8 cellular contexts compared by ENCODE assay signal in the genomic region with DNA sequence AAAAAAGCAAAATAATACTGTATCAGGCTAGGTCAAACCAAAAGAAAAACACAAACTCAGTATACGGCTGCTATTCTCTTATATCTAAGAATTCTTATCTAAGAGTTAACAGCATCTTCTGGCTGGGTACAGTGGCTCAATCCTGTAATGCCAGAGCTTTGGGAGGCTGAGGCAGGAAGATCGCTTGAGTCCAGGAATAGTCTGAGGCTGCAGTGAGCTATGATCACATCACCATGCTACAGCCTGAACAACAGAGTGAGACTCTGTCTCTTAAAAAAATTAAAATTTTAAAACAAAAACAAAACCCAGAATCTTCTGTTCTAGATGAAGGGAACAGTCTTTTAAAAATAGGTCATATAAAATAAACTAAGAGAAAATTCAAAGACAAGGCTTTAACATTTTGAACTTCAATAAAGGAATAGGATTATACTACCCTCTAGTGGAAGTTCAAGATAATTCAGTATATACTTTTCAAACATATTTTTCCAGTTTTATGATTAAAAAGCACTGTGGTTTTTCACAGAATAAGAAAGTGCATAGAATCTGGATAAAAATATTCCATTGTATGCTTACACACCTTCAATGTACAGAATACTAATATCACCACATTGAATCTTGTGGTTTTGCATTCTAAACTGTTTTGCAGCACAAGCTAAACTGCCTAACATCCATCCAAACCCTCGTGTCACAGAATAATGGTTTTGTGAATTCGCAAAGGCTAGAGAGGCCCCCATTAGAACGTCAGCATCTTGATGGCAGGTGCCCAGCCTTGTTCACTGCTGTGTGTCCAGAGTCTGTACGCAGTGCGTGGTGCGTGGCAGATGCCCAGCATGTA. TPM values are rescaled to one million over a fixed set of nuclear protein-coding genes. Genes with fewer than 3 reads are reported as not detected.
DNase-seq lines count a peak whose midpoint lies in the region; ATAC-seq and TF ChIP-seq lines count a peak whose summit lies in the region.

No MANE protein-coding gene starts in this region.

- H3K4me1 ChIP-seq in HCT116 (ENCODE audit: control insufficient read depth in 1 of 2, insufficient read depth in 2 of 2, low read length in 2 of 2) (no peaks in the 10 kb centered on the region), RWPE2 (ENCODE audit: insufficient read depth, poor library complexity, severe bottlenecking) (peaks cover 25% of the 10 kb centered on the region)

- no peak for TF ChIP-seq POLR2A in HCT116 (IDR thresholded peaks at IDR 0.05; ENCODE audit: borderline replicate concordance, extremely low read depth, insufficient read depth, insufficient read length)

- BruUV-seq in HCT116 (replicated peaks; lab: Mats Ljungman, UMichigan): no TSS peak

- no peak overlapping the region for H3K9ac ChIP-seq in HCT116 (ENCODE audit: low read length)

- intact Hi-C loops in HCT116 (cut with micrococcal nuclease): loop anchor here (1.0 to 10.0 kb wide), 4 partner anchors 132 to 1499 kb away; no protein-coding TSS in a partner anchor

- no peak overlapping the region for H3K4me3 ChIP-seq in AG04449 (ENCODE audit: low read depth, low read length)
- no peak overlapping the region for H3K4me3 ChIP-seq in HCT116 (replicated peaks in 1 of 2; ENCODE audit: low read depth in 1 of 2, low read length in 2 of 2)
- H3K4me3 ChIP-seq in RWPE2 (ENCODE audit: severe bottlenecking): no peak overlapping the region
- H3K4me3 ChIP-seq in fibroblast of mammary gland (ENCODE audit: control insufficient read depth, low read depth, low read length): no peak overlapping the region

- H3K27ac ChIP-seq in HCT116 (ENCODE audit: low read depth, low read length): no peak overlapping the region
- H3K27ac ChIP-seq in RWPE2 (ENCODE audit: poor library complexity, severe bottlenecking): no peak overlapping the region

- ATAC-seq in HCT116: peak; percentile 49; the same call in 1 of the 2 replicates
- ATAC-seq in RWPE2 (ENCODE audit: low read depth): no peak
- ATAC-seq in GM21717 (IDR thresholded peaks at IDR 0.05; ENCODE audit: unreplicated experiment): no peak

- peak; percentile 64 for TF ChIP-seq RAD21 in HCT116 (IDR thresholded peaks at IDR 0.05; ENCODE audit: low read depth)

- POLR2A ChIA-PET in AG04449 (lab: Yijun Ruan, JAX) (no interaction called here), HCT116 (lab: Charles Lee) (no interaction called here)

- H3K9me3 ChIP-seq in HCT116 (ENCODE audit: control insufficient read depth in 1 of 2, insufficient read depth in 1 of 2, low read depth in 1 of 2, low read length in 2 of 2) (no peaks in the 10 kb centered on the region), RWPE2 (ENCODE audit: severe bottlenecking) (peaks cover 2% of the 10 kb centered on the region)

- H3K79me2 ChIP-seq in HCT116 (ENCODE audit: insufficient read depth, low read length): no peaks in the 10 kb centered on the region

- CTCF ChIA-PET in AG04449 (lab: Yijun Ruan, JAX) (interaction anchor here (0.7 to 7.4 kb wide), 29 partner anchors 8 to 1554 kb away, joined by 3 to 55 read pairs (median 4); no protein-coding TSS in a partner anchor), HCT116 (lab: Charles Lee) (interaction anchor here (1.0 to 1.9 kb wide), 5 partner anchors 9 to 1579 kb away, joined by 3 to 8 read pairs (median 4); no protein-coding TSS in a partner anchor)

- H3K4me2 ChIP-seq in HCT116 (ENCODE audit: low read length): no peak overlapping the region

- DNase-seq in AG04449 (ENCODE audit: low read depth, low spot score) (no peak), HCT116 (ENCODE audit: low read depth, low spot score) (no peak), RWPE2 (ENCODE audit: low spot score) (no peak), fibroblast of mammary gland (ENCODE audit: low read depth) (peak; percentile 47), retina (peak; percentile 45), 8988T (no peak)
- no peak for DNase-seq in activated effector memory CD4-positive, alpha-beta T cell treated with anti-CD3 and anti-CD28 coated beads, Interleukin-2, amount 50 U/mL, for 16 hours

- RAD21 ChIA-PET in HCT116 (lab: Charles Lee; ENCODE audit: low non-redundant PET in 1 of 2, low total read pairs in 2 of 2, uncharacterized antibody in 2 of 2, unreplicated experiment in 2 of 2): no interaction called here

- no peaks in the 10 kb centered on the region for H4K20me1 ChIP-seq in HCT116 (ENCODE audit: insufficient read depth)

- H2AFZ ChIP-seq in HCT116 (ENCODE audit: low read depth, low read length, poor library complexity, severe bottlenecking): no peak overlapping the region

- H3K9me2 ChIP-seq in HCT116 (ENCODE audit: insufficient read depth): no peaks in the 10 kb centered on the region

- H3K36me3 ChIP-seq in HCT116 (ENCODE audit: control insufficient read depth in 1 of 2, insufficient read depth in 2 of 2, low read length in 2 of 2) (no peaks in the 10 kb centered on the region), RWPE2 (ENCODE audit: low read depth) (0 out of 2 replicates have a peak, but pooled peaks cover 3% of the 10 kb centered on the region)

- H3K27me3 ChIP-seq in HCT116 (ENCODE audit: insufficient read depth, low read length): no peaks in the 10 kb centered on the region
- no peaks in the 10 kb centered on the region for H3K27me3 ChIP-seq in RWPE2 (ENCODE audit: insufficient read depth, poor library complexity, severe bottlenecking)

- TF ChIP-seq CTCF in AG04449 (IDR thresholded peaks at IDR 0.05; ENCODE audit: insufficient read depth, low read length, missing control alignments): peak; percentile 11
- peak in 2 of 3 experiments; percentile 43 to 66; a peak in 3 of 6 replicates for TF ChIP-seq CTCF in HCT116 (IDR thresholded peaks at IDR 0.05 in 2 of 3, conservative IDR thresholded peaks at IDR 0.05 in 1 of 3; ENCODE audit: borderline replicate concordance in 1 of 3, insufficient read depth in 1 of 3, low read depth in 2 of 3, low read length in 2 of 3)
- peak; percentile 85 for TF ChIP-seq CTCF in RWPE2 (IDR thresholded peaks at IDR 0.05; ENCODE audit: poor library complexity, severe bottlenecking)
- TF ChIP-seq CTCF in fibroblast of mammary gland (conservative IDR thresholded peaks at IDR 0.05; ENCODE audit: control insufficient read depth, insufficient read depth, low read depth, low read length): peak; percentile 51

TF ChIP-seq in HCT116, 20 proteins besides CTCF, POLR2A, EP300 and RAD21:
- TF ChIP-seq SP1 (IDR thresholded peaks at IDR 0.05; ENCODE audit: low read depth) (no peak), YY1 (IDR thresholded peaks at IDR 0.05; ENCODE audit: extremely low read depth, insufficient replicate concordance, low read depth, low read length) (no peak), ZNF274 (IDR thresholded peaks at IDR 0.05; ENCODE audit: low read depth, low read length) (no peak), POLR2AphosphoS5 (IDR thresholded peaks at IDR 0.05; ENCODE audit: low read depth, low read length) (no peak), SRF (IDR thresholded peaks at IDR 0.05; ENCODE audit: low read depth) (no peak), JUND (IDR thresholded peaks at IDR 0.05) (no peak), TCF7L2 (IDR thresholded peaks at IDR 0.05; ENCODE audit: borderline replicate concordance, extremely low read depth, insufficient read depth, insufficient read length) (no peak), ELF1 (IDR thresholded peaks at IDR 0.05; ENCODE audit: borderline replicate concordance, low read depth) (no peak), CEBPB (IDR thresholded peaks at IDR 0.05; ENCODE audit: low read depth) (no peak), CBX3 (IDR thresholded peaks at IDR 0.05; ENCODE audit: low read depth) (no peak), SIN3A (IDR thresholded peaks at IDR 0.05; ENCODE audit: low read depth) (no peak), EZH2 (IDR thresholded peaks at IDR 0.05) (no peak), ZFX (IDR thresholded peaks at IDR 0.05) (no peak)
- TF ChIP-seq, protein P1, sequence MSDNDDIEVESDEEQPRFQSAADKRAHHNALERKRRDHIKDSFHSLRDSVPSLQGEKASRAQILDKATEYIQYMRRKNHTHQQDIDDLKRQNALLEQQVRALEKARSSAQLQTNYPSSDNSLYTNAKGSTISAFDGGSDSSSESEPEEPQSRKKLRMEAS (IDR thresholded peaks at IDR 0.05): no peak
- TF ChIP-seq, protein P2, sequence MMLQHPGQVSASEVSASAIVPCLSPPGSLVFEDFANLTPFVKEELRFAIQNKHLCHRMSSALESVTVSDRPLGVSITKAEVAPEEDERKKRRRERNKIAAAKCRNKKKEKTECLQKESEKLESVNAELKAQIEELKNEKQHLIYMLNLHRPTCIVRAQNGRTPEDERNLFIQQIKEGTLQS (IDR thresholded peaks at IDR 0.05): no peak
- TF ChIP-seq, protein P3, sequence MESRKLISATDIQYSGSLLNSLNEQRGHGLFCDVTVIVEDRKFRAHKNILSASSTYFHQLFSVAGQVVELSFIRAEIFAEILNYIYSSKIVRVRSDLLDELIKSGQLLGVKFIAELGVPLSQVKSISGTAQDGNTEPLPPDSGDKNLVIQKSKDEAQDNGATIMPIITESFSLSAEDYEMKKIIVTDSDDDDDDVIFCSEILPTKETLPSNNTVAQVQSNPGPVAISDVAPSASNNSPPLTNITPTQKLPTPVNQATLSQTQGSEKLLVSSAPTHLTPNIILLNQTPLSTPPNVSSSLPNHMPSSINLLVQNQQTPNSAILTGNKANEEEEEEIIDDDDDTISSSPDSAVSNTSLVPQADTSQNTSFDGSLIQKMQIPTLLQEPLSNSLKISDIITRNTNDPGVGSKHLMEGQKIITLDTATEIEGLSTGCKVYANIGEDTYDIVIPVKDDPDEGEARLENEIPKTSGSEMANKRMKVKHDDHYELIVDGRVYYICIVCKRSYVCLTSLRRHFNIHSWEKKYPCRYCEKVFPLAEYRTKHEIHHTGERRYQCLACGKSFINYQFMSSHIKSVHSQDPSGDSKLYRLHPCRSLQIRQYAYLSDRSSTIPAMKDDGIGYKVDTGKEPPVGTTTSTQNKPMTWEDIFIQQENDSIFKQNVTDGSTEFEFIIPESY (IDR thresholded peaks at IDR 0.05; ENCODE audit: extremely low read depth, insufficient replicate concordance, low read length): no peak
TF ChIP-seq in HCT116: peak in this region for 0.

RNA-seq across cellular contexts. Expression of a gene that starts 39.3 kb away (rescaled TPM):
- 16.7 TPM for total RNA-seq in HCT116 (2021; ENCODE audit: unreplicated experiment)
- polyA plus RNA-seq in HCT116 (2012): 17.3 and 20.9 TPM in 2 replicates

Comparison
In these comparisons a context has a peak if more than half of its experiments do, and no peak if none do; other contexts are left out.
1. DNase-seq: peak in fibroblast of mammary gland (single experiment) and retina (single experiment); none in AG04449 (single experiment), HCT116 (single experiment), RWPE2 (single experiment), activated effector memory CD4-positive, alpha-beta T cell treated with anti-CD3 and anti-CD28 coated beads, Interleukin-2, amount 50 U/mL, for 16 hours (single experiment) and 8988T (single experiment).
2. CTCF ChIP-seq: peak in every context shown above with its lines; median percentile 85 in RWPE2; 54 in HCT116; 51 in fibroblast of mammary gland; 11 in AG04449.